ENCODE assay signal across 20 cellular contexts in the genomic region with DNA sequence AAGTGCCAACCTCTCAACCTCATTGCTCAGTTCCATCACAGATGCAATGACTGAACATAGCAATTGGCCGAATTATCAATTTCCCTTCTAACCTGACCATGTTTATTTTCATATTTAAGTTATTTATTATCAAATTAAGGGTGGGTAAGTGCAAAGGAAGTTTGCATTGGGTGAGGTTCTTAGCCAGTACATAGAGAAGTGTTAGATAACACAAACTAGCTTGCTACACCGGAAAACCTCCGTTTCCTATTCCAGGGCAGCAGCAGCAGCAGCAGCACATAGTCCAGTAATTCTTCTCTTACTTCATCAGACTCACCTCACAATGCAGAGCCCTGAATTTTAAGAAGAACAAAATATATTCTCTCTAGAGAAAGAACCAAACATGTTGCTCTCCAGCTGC.
DNase-seq lines count a peak whose midpoint lies in the region; ATAC-seq and FAIRE-seq lines count a peak whose summit lies in the region.
"Had no signal": no experiment of that assay in that cellular context is flagged by ENCODE, and none has a peak within 500 bp of the region (broad histone marks: within the 10 kb centered on the region; RNA-seq: fewer than 3 reads in every experiment).

No MANE protein-coding gene starts in this region.

- no peak overlapping the region for H3K27ac ChIP-seq in small intestine (ENCODE audit: low read depth in 1 of 2, low read length in 1 of 2)
- H3K27ac ChIP-seq: testis had no signal

- H3K27ac Mint-ChIP-seq in activated CD8-positive, alpha-beta memory T cell treated with anti-CD3 and anti-CD28 coated beads, Interleukin-2, amount 10 ng/mL, durations not matched to agents 7 days and 5 days = peak overlapping the region; percentile 61
- H3K27ac Mint-ChIP-seq in T-cell = peak overlapping the region; percentile 83 to 88
- H3K27ac Mint-ChIP-seq in activated naive CD8-positive, alpha-beta T cell treated with anti-CD3 and anti-CD28 coated beads, Interleukin-2, amount 10 ng/mL, durations not matched to agents 7 days and 5 days = peak overlapping the region; percentile 80

- CTCF ChIA-PET in activated CD8-positive, alpha-beta memory T cell treated with anti-CD3 and anti-CD28 coated beads, Interleukin-2, amount 10 ng/mL, durations not matched to agents 7 days and 5 days (lab: Charles Lee) = interaction anchor here (1.1 to 1.7 kb wide), 2 partner anchors 22 to 31 kb away, joined by 3 read pairs; no protein-coding TSS in a partner anchor
- CTCF ChIA-PET in T-cell (lab: Charles Lee) = interaction anchor here (0.6 to 1.0 kb wide), 4 partner anchors 15 to 62 kb away, joined by 3 read pairs; no protein-coding TSS in a partner anchor

- H3K27me3 ChIP-seq in small intestine (ENCODE audit: control insufficient read depth in 2 of 2, insufficient read depth in 2 of 2, low read length in 2 of 2) = no peaks in the 10 kb centered on the region
- H3K27me3 ChIP-seq: testis had no signal

- no peaks in the 10 kb centered on the region for H3K27me3 Mint-ChIP-seq in activated CD8-positive, alpha-beta memory T cell treated with anti-CD3 and anti-CD28 coated beads, Interleukin-2, amount 10 ng/mL, durations not matched to agents 7 days and 5 days
- no peaks in the 10 kb centered on the region for H3K27me3 Mint-ChIP-seq in T-cell
- peaks cover 2% of the 10 kb centered on the region for H3K27me3 Mint-ChIP-seq in activated naive CD8-positive, alpha-beta T cell treated with anti-CD3 and anti-CD28 coated beads, Interleukin-2, amount 10 ng/mL, durations not matched to agents 7 days and 5 days

- H3K4me1 ChIP-seq in small intestine (ENCODE audit: control insufficient read depth in 2 of 2, insufficient read depth in 1 of 2, low read depth in 1 of 2, low read length in 1 of 2) = no peaks in the 10 kb centered on the region
- H3K4me1 ChIP-seq: testis had no signal

- peak; percentile 69 for ATAC-seq in activated CD8-positive, alpha-beta memory T cell treated with anti-CD3 and anti-CD28 coated beads, Interleukin-2, amount 10 ng/mL, durations not matched to agents 7 days and 5 days
- ATAC-seq in T-cell (replicated peaks in 1 of 4) = peak; percentile 72 to 88 (median 80)
- ATAC-seq in activated naive CD8-positive, alpha-beta T cell treated with anti-CD3 and anti-CD28 coated beads, Interleukin-2, amount 10 ng/mL, durations not matched to agents 7 days and 5 days (ENCODE audit: low read depth) = peak; percentile 77
- no peak for ATAC-seq in GM21619 (IDR thresholded peaks at IDR 0.05; ENCODE audit: unreplicated experiment)

- DNase-seq in activated CD8-positive, alpha-beta memory T cell treated with anti-CD3 and anti-CD28 coated beads, Interleukin-2, amount 10 ng/mL, durations not matched to agents 7 days and 5 days = no peak
- no peak for DNase-seq in activated CD8-positive, alpha-beta memory T cell treated with anti-CD3 and anti-CD28 coated beads, Interleukin-2, amount 50 U/mL, for 48 hours
- DNase-seq in T-cell = peak in 4 of 34 experiments; percentile 14 to 23 (median 17)
- no peak for DNase-seq in activated naive CD8-positive, alpha-beta T cell treated with anti-CD3 and anti-CD28 coated beads, Interleukin-2, amount 10 ng/mL, durations not matched to agents 7 days and 5 days
- peak; percentile 9 for DNase-seq in small intestine
- no peak for DNase-seq in DMS153 (lab: John Stamatoyannopoulos, UW)
- no peak for DNase-seq in 8988T
- DNase-seq: foreskin fibroblast; hippocampal formation; kidney; mesendoderm; NCI-H1694 treated with DMSO at 0.1 percent for 48 hours; NCI-H446; NK-92 treated with Interleukin-12 subunit alpha and Interleukin-12 subunit beta, amount 100 ng/mL, for 24 hours; testis had no signal

- H3K4me1 Mint-ChIP-seq in activated CD8-positive, alpha-beta memory T cell treated with anti-CD3 and anti-CD28 coated beads, Interleukin-2, amount 10 ng/mL, durations not matched to agents 7 days and 5 days = peaks cover 19% of the 10 kb centered on the region
- H3K4me1 Mint-ChIP-seq in T-cell = peaks cover 36 to 52% (median 47%) of the 10 kb centered on the region in 3 donors
- peaks cover 23% of the 10 kb centered on the region for H3K4me1 Mint-ChIP-seq in activated naive CD8-positive, alpha-beta T cell treated with anti-CD3 and anti-CD28 coated beads, Interleukin-2, amount 10 ng/mL, durations not matched to agents 7 days and 5 days

- peak overlapping the region; percentile 26 for H3K4me3 Mint-ChIP-seq in activated CD8-positive, alpha-beta memory T cell treated with anti-CD3 and anti-CD28 coated beads, Interleukin-2, amount 10 ng/mL, durations not matched to agents 7 days and 5 days
- peak overlapping the region; percentile 46 to 68 (median 47) for H3K4me3 Mint-ChIP-seq in T-cell
- H3K4me3 Mint-ChIP-seq in activated naive CD8-positive, alpha-beta T cell treated with anti-CD3 and anti-CD28 coated beads, Interleukin-2, amount 10 ng/mL, durations not matched to agents 7 days and 5 days = peak overlapping the region; percentile 64

- POLR2A ChIA-PET in T-cell (lab: Charles Lee) = interaction anchor here (0.6 to 0.7 kb wide), 2 partner anchors 23 to 1569 kb away, joined by 3 to 5 read pairs; no protein-coding TSS in a partner anchor
- POLR2A ChIA-PET in activated naive CD8-positive, alpha-beta T cell treated with anti-CD3 and anti-CD28 coated beads, Interleukin-2, amount 10 ng/mL, durations not matched to agents 7 days and 5 days (lab: Charles Lee) = no interaction called here

- 54 to 61% (median 57%) methylated on average over 3 of the region's 3 CpGs for WGBS in small intestine, 3 donors

- H3K9me3 Mint-ChIP-seq in activated CD8-positive, alpha-beta memory T cell treated with anti-CD3 and anti-CD28 coated beads, Interleukin-2, amount 10 ng/mL, durations not matched to agents 7 days and 5 days (ENCODE audit: low read depth) = no peaks in the 10 kb centered on the region
- peaks cover 0 to 4% (median 0%) of the 10 kb centered on the region in 3 donors for H3K9me3 Mint-ChIP-seq in T-cell
- H3K9me3 Mint-ChIP-seq in activated naive CD8-positive, alpha-beta T cell treated with anti-CD3 and anti-CD28 coated beads, Interleukin-2, amount 10 ng/mL, durations not matched to agents 7 days and 5 days = no peaks in the 10 kb centered on the region

- FAIRE-seq in small intestine (lab: Jason Lieb, UNC) = no peak
- FAIRE-seq: colon, GM18507, kidney, RCC 7860 had no signal

- no peaks in the 10 kb centered on the region for H3K36me3 Mint-ChIP-seq in activated CD8-positive, alpha-beta memory T cell treated with anti-CD3 and anti-CD28 coated beads, Interleukin-2, amount 10 ng/mL, durations not matched to agents 7 days and 5 days
- H3K36me3 Mint-ChIP-seq in T-cell = no peaks in the 10 kb centered on the region
- H3K36me3 Mint-ChIP-seq in activated naive CD8-positive, alpha-beta T cell treated with anti-CD3 and anti-CD28 coated beads, Interleukin-2, amount 10 ng/mL, durations not matched to agents 7 days and 5 days = no peaks in the 10 kb centered on the region

- H3K9me3 ChIP-seq in small intestine (ENCODE audit: control insufficient read depth, low read depth) = no peaks in the 10 kb centered on the region
- H3K9me3 ChIP-seq: testis had no signal

- H3K4me3 ChIP-seq in small intestine (ENCODE audit: low read depth in 1 of 2, low read length in 2 of 2) = no peak overlapping the region
- H3K4me3 ChIP-seq: smooth muscle cell, testis had no signal

- no peaks in the 10 kb centered on the region for H3K36me3 ChIP-seq in small intestine (ENCODE audit: control insufficient read depth in 2 of 2, insufficient read depth in 2 of 2, low read length in 2 of 2)
